18 cellular contexts compared by ENCODE assay signal in genomic region chrX:2607113-2607512, GRCh38.
DNase-seq lines count a peak whose midpoint lies in the region; ATAC-seq and TF ChIP-seq lines count a peak whose summit lies in the region.
"Had no signal": no experiment of that assay in that cellular context is flagged by ENCODE, and none has a peak within 500 bp of the region (broad histone marks: within the 10 kb centered on the region; RNA-seq: fewer than 3 reads in every experiment).

No MANE protein-coding gene starts in this region.

- intact Hi-C loops in CD4-positive, alpha-beta T cell (cut with DNase I, micrococcal nuclease), result loop anchor here in 1 of 2 experiments (5.0 to 10.0 kb wide), 4 partner anchors 282 to 1155 kb away; partner anchors contain the start of genes AKAP17A and ASMTL
- intact Hi-C loops in lower lobe of right lung (cut with DNase I), result no loop called here

- no peaks in the 10 kb centered on the region for H3K9me2 ChIP-seq in DOHH2 (replicated peaks; ENCODE audit: control insufficient read depth, low read length)

- H3K4me3 ChIP-seq in DOHH2 (ENCODE audit: low read length) (no peak overlapping the region), lower lobe of right lung (no peak overlapping the region), BE2C (ENCODE audit: low read depth, low read length) (no peak overlapping the region)
- H3K4me3 ChIP-seq: mucosa of descending colon, pancreas, sigmoid colon had no signal

- H3K4me1 ChIP-seq in DOHH2 (ENCODE audit: control insufficient read depth, low read length) (peaks cover 23% of the 10 kb centered on the region), lower lobe of right lung (peaks cover 24% of the 10 kb centered on the region), BE2C (no peaks in the 10 kb centered on the region)
- H3K4me1 ChIP-seq: pancreas had no signal

- H3K27ac ChIP-seq in CD4-positive, alpha-beta T cell (ENCODE audit: low read depth, low read length), result no peak overlapping the region
- H3K27ac ChIP-seq in DOHH2 (ENCODE audit: low read depth, low read length), result no peak overlapping the region
- no peak overlapping the region for H3K27ac ChIP-seq in lower lobe of right lung
- H3K27ac ChIP-seq: KMS-11, pancreas, sigmoid colon, vagina had no signal

- peak overlapping the region; percentile 1 for H3K27ac Mint-ChIP-seq in CD4-positive, alpha-beta T cell
- H3K27ac Mint-ChIP-seq in activated naive CD8-positive, alpha-beta T cell, result no peak overlapping the region
- peak overlapping the region in 7 of 10 donors; percentile 0 to 73 (median 42) for H3K27ac Mint-ChIP-seq in naive thymus-derived CD8-positive, alpha-beta T cell

- CTCF ChIA-PET in CD4-positive, alpha-beta T cell (lab: Charles Lee), result no interaction called here

- peaks cover 10% of the 10 kb centered on the region for H3K36me3 ChIP-seq in DOHH2 (ENCODE audit: control insufficient read depth, low read length)
- H3K36me3 ChIP-seq in lower lobe of right lung, result no peaks in the 10 kb centered on the region
- no peaks in the 10 kb centered on the region for H3K36me3 ChIP-seq in BE2C
- H3K36me3 ChIP-seq: pancreas had no signal

- H3K4me2 ChIP-seq in DOHH2 (ENCODE audit: low read length), result peak overlapping the region; percentile 36
- H3K4me2 ChIP-seq: KMS-11 had no signal

- DNase-seq in CD4-positive, alpha-beta T cell, result no peak
- DNase-seq in naive thymus-derived CD8-positive, alpha-beta T cell, result no peak
- DNase-seq in lower lobe of right lung (no peak), BE2C (no peak)
- DNase-seq: activated naive CD4-positive, alpha-beta T cell; foreskin fibroblast; mucosa of descending colon; NCI-H1092; NCI-H2081; NCI-H510A; pancreas; RPMI8226; sigmoid colon had no signal

- POLR2A ChIA-PET in CD4-positive, alpha-beta T cell (lab: Charles Lee), result no interaction called here
- POLR2A ChIA-PET in naive thymus-derived CD8-positive, alpha-beta T cell (lab: Charles Lee), result no interaction called here

- peak overlapping the region; percentile 98 for H3K4me3 Mint-ChIP-seq in CD4-positive, alpha-beta T cell
- H3K4me3 Mint-ChIP-seq in activated naive CD8-positive, alpha-beta T cell, result peak overlapping the region; percentile 24
- H3K4me3 Mint-ChIP-seq in naive thymus-derived CD8-positive, alpha-beta T cell, result peak overlapping the region; percentile 11 to 92 (median 68)

- no peaks in the 10 kb centered on the region for H3K9me3 Mint-ChIP-seq in CD4-positive, alpha-beta T cell
- no peaks in the 10 kb centered on the region for H3K9me3 Mint-ChIP-seq in activated naive CD8-positive, alpha-beta T cell (ENCODE audit: low read depth)
- H3K9me3 Mint-ChIP-seq in naive thymus-derived CD8-positive, alpha-beta T cell, result no peaks in the 10 kb centered on the region

- TF ChIP-seq CTCF in CD4-positive, alpha-beta T cell (IDR thresholded peaks at IDR 0.05), result no peak
- TF ChIP-seq CTCF in DOHH2 (IDR thresholded peaks at IDR 0.05; ENCODE audit: low read depth, low read length, poor library complexity, severe bottlenecking), result no peak
- no peak for TF ChIP-seq CTCF in lower lobe of right lung (IDR thresholded peaks at IDR 0.05)
- no peak for TF ChIP-seq CTCF in BE2C (IDR thresholded peaks at IDR 0.05; ENCODE audit: low read depth, low read length)

- H3K27me3 ChIP-seq in CD4-positive, alpha-beta T cell (ENCODE audit: control insufficient read depth, insufficient read depth, low read length), result no peaks in the 10 kb centered on the region
- H3K27me3 ChIP-seq in DOHH2 (ENCODE audit: control insufficient read depth, low read length) (no peaks in the 10 kb centered on the region), lower lobe of right lung (ENCODE audit: low read depth) (no peaks in the 10 kb centered on the region), BE2C (no peaks in the 10 kb centered on the region)
- H3K27me3 ChIP-seq: pancreas, sigmoid colon, vagina had no signal

- peaks cover 4% of the 10 kb centered on the region; the same call in 1 of the 2 replicates for H4K20me1 ChIP-seq in DOHH2 (ENCODE audit: control insufficient read depth, insufficient read depth, low read depth, low read length)

- peaks cover 47% of the 10 kb centered on the region for H3K79me2 ChIP-seq in DOHH2 (ENCODE audit: control insufficient read depth, low read length)

- no peak for ATAC-seq in CD4-positive, alpha-beta T cell (ENCODE audit: poor library complexity)
- no peak for ATAC-seq in naive thymus-derived CD8-positive, alpha-beta T cell
- ATAC-seq in GM18520 (IDR thresholded peaks at IDR 0.05; ENCODE audit: unreplicated experiment), result no peak
- ATAC-seq in lower lobe of right lung, result no peak
- ATAC-seq: mucosa of descending colon, pancreas had no signal

- H3K27me3 Mint-ChIP-seq in CD4-positive, alpha-beta T cell, result no peaks in the 10 kb centered on the region
- no peaks in the 10 kb centered on the region for H3K27me3 Mint-ChIP-seq in activated naive CD8-positive, alpha-beta T cell
- no peaks in the 10 kb centered on the region for H3K27me3 Mint-ChIP-seq in naive thymus-derived CD8-positive, alpha-beta T cell

- H3K9me3 ChIP-seq in CD4-positive, alpha-beta T cell (ENCODE audit: control insufficient read depth, low read length), result no peaks in the 10 kb centered on the region
- H3K9me3 ChIP-seq in DOHH2 (ENCODE audit: control insufficient read depth, insufficient read depth, low read length), result no peaks in the 10 kb centered on the region
- H3K9me3 ChIP-seq in lower lobe of right lung, result no peaks in the 10 kb centered on the region
- H3K9me3 ChIP-seq in BE2C, result no peaks in the 10 kb centered on the region
- H3K9me3 ChIP-seq: mucosa of descending colon, pancreas, sigmoid colon, vagina had no signal

- peaks cover 63% of the 10 kb centered on the region for H3K4me1 Mint-ChIP-seq in CD4-positive, alpha-beta T cell (ENCODE audit: low read depth)
- H3K4me1 Mint-ChIP-seq in activated naive CD8-positive, alpha-beta T cell (ENCODE audit: low read depth), result peaks cover 46% of the 10 kb centered on the region
- peaks cover 35 to 56% (median 50%) of the 10 kb centered on the region in 4 donors for H3K4me1 Mint-ChIP-seq in naive thymus-derived CD8-positive, alpha-beta T cell

- H3F3A ChIP-seq in DOHH2 (ENCODE audit: control insufficient read depth, insufficient read depth), result no peaks in the 10 kb centered on the region

- peaks cover 40% of the 10 kb centered on the region for H3K36me3 Mint-ChIP-seq in CD4-positive, alpha-beta T cell (ENCODE audit: low read depth)
- peaks cover 10% of the 10 kb centered on the region for H3K36me3 Mint-ChIP-seq in activated naive CD8-positive, alpha-beta T cell
- H3K36me3 Mint-ChIP-seq in naive thymus-derived CD8-positive, alpha-beta T cell, result peaks cover 0 to 34% (median 12%) of the 10 kb centered on the region in 3 donors

Comparison
In these comparisons a context has a peak if more than half of its experiments do, and no peak if none do; other contexts are left out.
1. H3K4me3 Mint-ChIP-seq: peak in every context shown above with its lines; median percentile 98 in CD4-positive, alpha-beta T cell; 68 in naive thymus-derived CD8-positive, alpha-beta T cell; 24 in activated naive CD8-positive, alpha-beta T cell.